30 cellular contexts compared by ENCODE assay signal in genomic region chr2:240721596-240722180, GRCh38. TPM values are rescaled to one million over a fixed set of nuclear protein-coding genes. Genes with fewer than 3 reads are reported as not detected.
"Had no signal": no experiment of that assay in that cellular context is flagged by ENCODE, and none has a peak within 500 bp of the region (broad histone marks: within the 10 kb centered on the region; RNA-seq: fewer than 3 reads in every experiment).

No MANE protein-coding gene starts in this region.

- H3K4me3 ChIP-seq: stomach, suprapubic skin, testis, thoracic aorta, thyroid gland, tibial artery, tibial nerve, transverse colon, upper lobe of left lung, upper lobe of right lung, uterus, vagina had no signal

- DNase-seq: stimulated activated CD4-positive, alpha-beta T cell treated with anti-CD3 and anti-CD28 coated beads, Interleukin-2, amount 100 ng/mL, for 48 hours; stimulated activated CD4-positive, alpha-beta T cell treated with anti-CD3 and anti-CD28 coated beads, Interleukin-4, amount 100 ng/mL, for 1 hour; stimulated activated CD4-positive, alpha-beta T cell treated with anti-CD3 and anti-CD28 coated beads, Interleukin-4, amount 100 ng/mL, for 24 hours; stimulated activated CD4-positive, alpha-beta T cell treated with anti-CD3 and anti-CD28 coated beads, Interleukin-4, amount 100 ng/mL, for 4 hours; stimulated activated CD8-positive, alpha-beta memory T cell treated with anti-CD3 and anti-CD28 coated beads, Interleukin-4, amount 100 ng/mL, for 48 hours; stimulated activated naive B cell treated with anti-CD40 and anti-IgM and Interleukin-4, amounts not matched to agents 10 μg/mL and 1 μg/mL and 100 μg/mL, for 72 hours; stimulated activated naive CD4-positive, alpha-beta T cell; stimulated activated naive CD4-positive, alpha-beta T cell treated with Interleukin-2 at 50 U/mL for 16 hours; stimulated activated naive CD8-positive, alpha-beta T cell treated with anti-CD3 and anti-CD28 coated beads, Interleukin-15, amount 100 ng/mL, for 72 hours; stimulated activated naive CD8-positive, alpha-beta T cell treated with anti-CD3 and anti-CD28 coated beads, Interleukin-15, Interleukin-2, amounts not matched to agents 100 U/mL and 50 U/mL, for 24 hours; stomach; testis; thyroid gland; tibial artery; transverse colon; trophoblast cell; upper lobe of right lung; uterus had no signal

- H3K9me3 ChIP-seq: stomach, suprapubic skin, testis, thoracic aorta, thyroid gland, tibial artery, tibial nerve, transverse colon, upper lobe of left lung, upper lobe of right lung, uterus, vagina had no signal

- FAIRE-seq: urothelium cell line had no signal

- H3K27ac ChIP-seq: stomach, suprapubic skin, testis, thoracic aorta, thyroid gland, tibial artery, tibial nerve, transverse colon, upper lobe of left lung, upper lobe of right lung, uterus, vagina had no signal

- H3K27me3 ChIP-seq: stomach, testis, thyroid gland, tibial nerve, transverse colon, upper lobe of left lung, upper lobe of right lung, uterus, vagina had no signal

- H3K4me1 ChIP-seq: stomach, suprapubic skin, testis, thyroid gland, tibial artery, tibial nerve, transverse colon, upper lobe of left lung, upper lobe of right lung, uterus, vagina had no signal

- ATAC-seq: stimulated activated effector memory CD8-positive, alpha-beta T cell treated with anti-CD3 and anti-CD28 coated beads, Interleukin-12 subunit alpha, Interleukin-12 subunit beta, amount 100 ng/mL, for 72 hours; stimulated activated memory B cell treated with anti-CD40 and anti-IgM and Interleukin-4, amounts not matched to agents 10 μg/mL and 1 μg/mL and 100 μg/mL, for 72 hours; stimulated activated naive B cell treated with anti-CD40 and anti-IgM and Interleukin-4, amounts not matched to agents 10 μg/mL and 1 μg/mL and 100 μg/mL, for 72 hours; stimulated activated naive CD8-positive, alpha-beta T cell treated with anti-CD3 and anti-CD28 coated beads, Interleukin-15, amount 100 ng/mL, for 72 hours; stimulated activated naive CD8-positive, alpha-beta T cell treated with anti-CD3 and anti-CD28 coated beads, Interleukin-15, Interleukin-2, amounts not matched to agents 100 U/mL and 50 U/mL, for 24 hours; upper lobe of right lung had no signal

- H3K36me3 ChIP-seq: stomach, suprapubic skin, thoracic aorta, thyroid gland, tibial artery, transverse colon, upper lobe of left lung, upper lobe of right lung, uterus, vagina had no signal

RNA-seq across cellular contexts. Expression of gene AQP12A, which starts 30.0 kb away (rescaled TPM):
- total RNA-seq: stomach, subcutaneous adipose tissue, suprapubic skin, temporal lobe, testis, thoracic aorta, thyroid gland, transverse colon, upper lobe of left lung, upper lobe of right lung, ureter, urinary bladder, uterus, vagina had no signal
- polyA plus RNA-seq: stomach, urinary bladder had no signal

RNA-seq across cellular contexts. Expression of gene AQP12B, which starts 39.0 kb away (rescaled TPM):
- total RNA-seq: subcutaneous adipose tissue, suprapubic skin, temporal lobe, testis, thoracic aorta, upper lobe of left lung, upper lobe of right lung, ureter, urinary bladder, uterus, vagina had no signal
- polyA plus RNA-seq: urinary bladder had no signal
